Comparison of ENCODE assay signal across 1 cellular context in genomic region chr19:40090256-40091204, GRCh38.
TF ChIP-seq lines count a peak whose summit lies in the region.

ZNF780A (minus strand) TSS chr19:40090943; CDS start chr19:40084753, 6,190 bp downstream.

TF ChIP-seq in K562, 482 proteins besides CTCF, POLR2A, EP300 and RAD21 (continued from another document and continues in another):
- TF ChIP-seq, protein P1, sequence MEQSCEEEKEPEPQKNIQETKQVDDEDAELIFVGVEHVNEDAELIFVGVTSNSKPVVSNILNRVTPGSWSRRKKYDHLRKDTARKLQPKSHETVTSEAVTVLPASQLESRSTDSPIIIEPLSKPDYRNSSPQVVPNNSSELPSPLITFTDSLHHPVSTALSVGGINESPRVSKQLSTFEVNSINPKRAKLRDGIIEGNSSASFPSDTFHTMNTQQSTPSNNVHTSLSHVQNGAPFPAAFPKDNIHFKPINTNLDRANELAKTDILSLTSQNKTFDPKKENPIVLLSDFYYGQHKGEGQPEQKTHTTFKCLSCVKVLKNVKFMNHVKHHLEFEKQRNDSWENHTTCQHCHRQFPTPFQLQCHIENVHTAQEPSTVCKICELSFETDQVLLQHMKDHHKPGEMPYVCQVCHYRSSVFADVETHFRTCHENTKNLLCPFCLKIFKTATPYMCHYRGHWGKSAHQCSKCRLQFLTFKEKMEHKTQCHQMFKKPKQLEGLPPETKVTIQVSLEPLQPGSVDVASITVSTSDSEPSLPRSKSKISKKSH (CRISPR knock-in tag; IDR thresholded peaks at IDR 0.05), result no peak
- TF ChIP-seq POU5F1 (IDR thresholded peaks at IDR 0.05; ENCODE audit: borderline replicate concordance, low read depth, low read length, partially characterized antibody), result no peak
- TF ChIP-seq REST (CRISPR knock-in tag; IDR thresholded peaks at IDR 0.05; ENCODE audit: low read depth), result no peak
- TF ChIP-seq MTA1 (IDR thresholded peaks at IDR 0.05; ENCODE audit: borderline replicate concordance), result no peak
- TF ChIP-seq ZNF561 (CRISPR knock-in tag; conservative IDR thresholded peaks at IDR 0.05), result no peak
- peak; percentile 73 for TF ChIP-seq HCFC1 (IDR thresholded peaks at IDR 0.05; ENCODE audit: low read depth, low read length)
- no peak for TF ChIP-seq ZNF311 (CRISPR knock-in tag; IDR thresholded peaks at IDR 0.05)
- TF ChIP-seq, protein P2, sequence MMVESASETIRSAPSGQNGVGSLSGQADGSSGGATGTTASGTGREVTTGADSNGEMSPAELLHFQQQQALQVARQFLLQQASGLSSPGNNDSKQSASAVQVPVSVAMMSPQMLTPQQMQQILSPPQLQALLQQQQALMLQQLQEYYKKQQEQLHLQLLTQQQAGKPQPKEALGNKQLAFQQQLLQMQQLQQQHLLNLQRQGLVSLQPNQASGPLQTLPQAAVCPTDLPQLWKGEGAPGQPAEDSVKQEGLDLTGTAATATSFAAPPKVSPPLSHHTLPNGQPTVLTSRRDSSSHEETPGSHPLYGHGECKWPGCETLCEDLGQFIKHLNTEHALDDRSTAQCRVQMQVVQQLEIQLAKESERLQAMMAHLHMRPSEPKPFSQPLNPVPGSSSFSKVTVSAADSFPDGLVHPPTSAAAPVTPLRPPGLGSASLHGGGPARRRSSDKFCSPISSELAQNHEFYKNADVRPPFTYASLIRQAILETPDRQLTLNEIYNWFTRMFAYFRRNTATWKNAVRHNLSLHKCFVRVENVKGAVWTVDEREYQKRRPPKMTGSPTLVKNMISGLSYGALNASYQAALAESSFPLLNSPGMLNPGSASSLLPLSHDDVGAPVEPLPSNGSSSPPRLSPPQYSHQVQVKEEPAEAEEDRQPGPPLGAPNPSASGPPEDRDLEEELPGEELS (CRISPR knock-in tag; IDR thresholded peaks at IDR 0.05; ENCODE audit: borderline replicate concordance), result no peak; the same call in 1 of the 2 replicates
- peak; percentile 71 for TF ChIP-seq NFIC (IDR thresholded peaks at IDR 0.05)
- TF ChIP-seq, protein P3, sequence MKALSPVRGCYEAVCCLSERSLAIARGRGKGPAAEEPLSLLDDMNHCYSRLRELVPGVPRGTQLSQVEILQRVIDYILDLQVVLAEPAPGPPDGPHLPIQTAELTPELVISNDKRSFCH (CRISPR knock-in tag; IDR thresholded peaks at IDR 0.05), result no peak
- TF ChIP-seq, protein P3 (tag; IDR thresholded peaks at IDR 0.05), result peak; percentile 51; the same call in 1 of the 2 replicates
- peak; percentile 86 for TF ChIP-seq EP400 (IDR thresholded peaks at IDR 0.05)
- TF ChIP-seq GATA2 (CRISPR knock-in tag; IDR thresholded peaks at IDR 0.05), result peak; percentile 23; the same call in 1 of the 2 replicates
- no peak for TF ChIP-seq GTF2A2 (tag; IDR thresholded peaks at IDR 0.05)
- TF ChIP-seq, protein P4, sequence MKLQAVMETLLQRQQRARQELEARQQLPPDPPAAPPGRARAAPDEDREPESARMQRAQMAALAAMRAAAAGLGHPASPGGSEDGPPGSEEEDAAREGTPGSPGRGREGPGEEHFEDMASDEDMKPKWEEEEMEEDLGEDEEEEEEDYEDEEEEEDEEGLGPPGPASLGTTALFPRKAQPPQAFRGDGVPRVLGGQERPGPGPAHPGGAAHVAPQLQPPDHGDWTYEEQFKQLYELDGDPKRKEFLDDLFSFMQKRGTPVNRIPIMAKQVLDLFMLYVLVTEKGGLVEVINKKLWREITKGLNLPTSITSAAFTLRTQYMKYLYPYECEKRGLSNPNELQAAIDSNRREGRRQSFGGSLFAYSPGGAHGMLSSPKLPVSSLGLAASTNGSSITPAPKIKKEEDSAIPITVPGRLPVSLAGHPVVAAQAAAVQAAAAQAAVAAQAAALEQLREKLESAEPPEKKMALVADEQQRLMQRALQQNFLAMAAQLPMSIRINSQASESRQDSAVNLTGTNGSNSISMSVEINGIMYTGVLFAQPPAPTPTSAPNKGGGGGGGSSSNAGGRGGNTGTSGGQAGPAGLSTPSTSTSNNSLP (IDR thresholded peaks at IDR 0.05; ENCODE audit: borderline replicate concordance, low read depth, low read length), result no peak
- TF ChIP-seq LARP7 (IDR thresholded peaks at IDR 0.05), result 0 out of 2 replicates have a peak, but pooled peaks have one; percentile 50
- TF ChIP-seq ZNF431 (CRISPR knock-in tag; IDR thresholded peaks at IDR 0.05), result no peak
- TF ChIP-seq ARID2 (IDR thresholded peaks at IDR 0.05), result peak; percentile 27; the same call in 1 of the 2 replicates
- TF ChIP-seq SMARCE1 (IDR thresholded peaks at IDR 0.05), result peak; percentile 48
- no peak for TF ChIP-seq ZNF445 (CRISPR knock-in tag; IDR thresholded peaks at IDR 0.05; ENCODE audit: low read depth)
- TF ChIP-seq POLR2G (IDR thresholded peaks at IDR 0.05; ENCODE audit: low read depth, low read length), result peak; percentile 92
- TF ChIP-seq SMARCC2 (IDR thresholded peaks at IDR 0.05; ENCODE audit: low read depth), result no peak
- no peak for TF ChIP-seq KLF10 (CRISPR knock-in tag; IDR thresholded peaks at IDR 0.05)
- TF ChIP-seq ETV1 (tag; conservative IDR thresholded peaks at IDR 0.05; ENCODE audit: low read depth), result peak; percentile 93
- TF ChIP-seq ILK (tag; IDR thresholded peaks at IDR 0.05; ENCODE audit: borderline replicate concordance, low read depth), result no peak
- TF ChIP-seq, protein P5, sequence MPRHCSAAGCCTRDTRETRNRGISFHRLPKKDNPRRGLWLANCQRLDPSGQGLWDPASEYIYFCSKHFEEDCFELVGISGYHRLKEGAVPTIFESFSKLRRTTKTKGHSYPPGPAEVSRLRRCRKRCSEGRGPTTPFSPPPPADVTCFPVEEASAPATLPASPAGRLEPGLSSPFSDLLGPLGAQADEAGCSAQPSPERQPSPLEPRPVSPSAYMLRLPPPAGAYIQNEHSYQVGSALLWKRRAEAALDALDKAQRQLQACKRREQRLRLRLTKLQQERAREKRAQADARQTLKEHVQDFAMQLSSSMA (CRISPR knock-in tag; IDR thresholded peaks at IDR 0.05), result 0 out of 2 replicates have a peak, but pooled peaks have one; percentile 45
- peak; percentile 74 to 78 for TF ChIP-seq NRF1 (conservative IDR thresholded peaks at IDR 0.05 in 1 of 2, IDR thresholded peaks at IDR 0.05 in 1 of 2)
- no peak for TF ChIP-seq CBFA2T2 (conservative IDR thresholded peaks at IDR 0.05)
- TF ChIP-seq ZNF143 (CRISPR knock-in tag; IDR thresholded peaks at IDR 0.05), result peak; percentile 84
- TF ChIP-seq MXI1 (IDR thresholded peaks at IDR 0.05; ENCODE audit: low read depth, low read length), result no peak
- no peak for TF ChIP-seq XRCC4 (IDR thresholded peaks at IDR 0.05; ENCODE audit: extremely low read depth, insufficient read depth, insufficient read length)
- TF ChIP-seq CBX8 (IDR thresholded peaks at IDR 0.05; ENCODE audit: borderline replicate concordance, extremely low read depth, low read depth, low read length, poor library complexity, severe bottlenecking), result no peak
- peak in 1 of 2 experiments; percentile 69; a peak in 2 of 4 replicates for TF ChIP-seq TRIM24 (IDR thresholded peaks at IDR 0.05)
- no peak for TF ChIP-seq PURB (CRISPR knock-in tag; IDR thresholded peaks at IDR 0.05; ENCODE audit: low read depth)
- TF ChIP-seq ZFPM2 (CRISPR knock-in tag; IDR thresholded peaks at IDR 0.05), result no peak
- no peak for TF ChIP-seq BRCA1 (IDR thresholded peaks at IDR 0.05)
- no peak for TF ChIP-seq BRCA1 (CRISPR knock-in tag; IDR thresholded peaks at IDR 0.05)
- TF ChIP-seq DNMT1 (IDR thresholded peaks at IDR 0.05), result 0 out of 2 replicates have a peak, but pooled peaks have one; percentile 56
- TF ChIP-seq, protein P6, sequence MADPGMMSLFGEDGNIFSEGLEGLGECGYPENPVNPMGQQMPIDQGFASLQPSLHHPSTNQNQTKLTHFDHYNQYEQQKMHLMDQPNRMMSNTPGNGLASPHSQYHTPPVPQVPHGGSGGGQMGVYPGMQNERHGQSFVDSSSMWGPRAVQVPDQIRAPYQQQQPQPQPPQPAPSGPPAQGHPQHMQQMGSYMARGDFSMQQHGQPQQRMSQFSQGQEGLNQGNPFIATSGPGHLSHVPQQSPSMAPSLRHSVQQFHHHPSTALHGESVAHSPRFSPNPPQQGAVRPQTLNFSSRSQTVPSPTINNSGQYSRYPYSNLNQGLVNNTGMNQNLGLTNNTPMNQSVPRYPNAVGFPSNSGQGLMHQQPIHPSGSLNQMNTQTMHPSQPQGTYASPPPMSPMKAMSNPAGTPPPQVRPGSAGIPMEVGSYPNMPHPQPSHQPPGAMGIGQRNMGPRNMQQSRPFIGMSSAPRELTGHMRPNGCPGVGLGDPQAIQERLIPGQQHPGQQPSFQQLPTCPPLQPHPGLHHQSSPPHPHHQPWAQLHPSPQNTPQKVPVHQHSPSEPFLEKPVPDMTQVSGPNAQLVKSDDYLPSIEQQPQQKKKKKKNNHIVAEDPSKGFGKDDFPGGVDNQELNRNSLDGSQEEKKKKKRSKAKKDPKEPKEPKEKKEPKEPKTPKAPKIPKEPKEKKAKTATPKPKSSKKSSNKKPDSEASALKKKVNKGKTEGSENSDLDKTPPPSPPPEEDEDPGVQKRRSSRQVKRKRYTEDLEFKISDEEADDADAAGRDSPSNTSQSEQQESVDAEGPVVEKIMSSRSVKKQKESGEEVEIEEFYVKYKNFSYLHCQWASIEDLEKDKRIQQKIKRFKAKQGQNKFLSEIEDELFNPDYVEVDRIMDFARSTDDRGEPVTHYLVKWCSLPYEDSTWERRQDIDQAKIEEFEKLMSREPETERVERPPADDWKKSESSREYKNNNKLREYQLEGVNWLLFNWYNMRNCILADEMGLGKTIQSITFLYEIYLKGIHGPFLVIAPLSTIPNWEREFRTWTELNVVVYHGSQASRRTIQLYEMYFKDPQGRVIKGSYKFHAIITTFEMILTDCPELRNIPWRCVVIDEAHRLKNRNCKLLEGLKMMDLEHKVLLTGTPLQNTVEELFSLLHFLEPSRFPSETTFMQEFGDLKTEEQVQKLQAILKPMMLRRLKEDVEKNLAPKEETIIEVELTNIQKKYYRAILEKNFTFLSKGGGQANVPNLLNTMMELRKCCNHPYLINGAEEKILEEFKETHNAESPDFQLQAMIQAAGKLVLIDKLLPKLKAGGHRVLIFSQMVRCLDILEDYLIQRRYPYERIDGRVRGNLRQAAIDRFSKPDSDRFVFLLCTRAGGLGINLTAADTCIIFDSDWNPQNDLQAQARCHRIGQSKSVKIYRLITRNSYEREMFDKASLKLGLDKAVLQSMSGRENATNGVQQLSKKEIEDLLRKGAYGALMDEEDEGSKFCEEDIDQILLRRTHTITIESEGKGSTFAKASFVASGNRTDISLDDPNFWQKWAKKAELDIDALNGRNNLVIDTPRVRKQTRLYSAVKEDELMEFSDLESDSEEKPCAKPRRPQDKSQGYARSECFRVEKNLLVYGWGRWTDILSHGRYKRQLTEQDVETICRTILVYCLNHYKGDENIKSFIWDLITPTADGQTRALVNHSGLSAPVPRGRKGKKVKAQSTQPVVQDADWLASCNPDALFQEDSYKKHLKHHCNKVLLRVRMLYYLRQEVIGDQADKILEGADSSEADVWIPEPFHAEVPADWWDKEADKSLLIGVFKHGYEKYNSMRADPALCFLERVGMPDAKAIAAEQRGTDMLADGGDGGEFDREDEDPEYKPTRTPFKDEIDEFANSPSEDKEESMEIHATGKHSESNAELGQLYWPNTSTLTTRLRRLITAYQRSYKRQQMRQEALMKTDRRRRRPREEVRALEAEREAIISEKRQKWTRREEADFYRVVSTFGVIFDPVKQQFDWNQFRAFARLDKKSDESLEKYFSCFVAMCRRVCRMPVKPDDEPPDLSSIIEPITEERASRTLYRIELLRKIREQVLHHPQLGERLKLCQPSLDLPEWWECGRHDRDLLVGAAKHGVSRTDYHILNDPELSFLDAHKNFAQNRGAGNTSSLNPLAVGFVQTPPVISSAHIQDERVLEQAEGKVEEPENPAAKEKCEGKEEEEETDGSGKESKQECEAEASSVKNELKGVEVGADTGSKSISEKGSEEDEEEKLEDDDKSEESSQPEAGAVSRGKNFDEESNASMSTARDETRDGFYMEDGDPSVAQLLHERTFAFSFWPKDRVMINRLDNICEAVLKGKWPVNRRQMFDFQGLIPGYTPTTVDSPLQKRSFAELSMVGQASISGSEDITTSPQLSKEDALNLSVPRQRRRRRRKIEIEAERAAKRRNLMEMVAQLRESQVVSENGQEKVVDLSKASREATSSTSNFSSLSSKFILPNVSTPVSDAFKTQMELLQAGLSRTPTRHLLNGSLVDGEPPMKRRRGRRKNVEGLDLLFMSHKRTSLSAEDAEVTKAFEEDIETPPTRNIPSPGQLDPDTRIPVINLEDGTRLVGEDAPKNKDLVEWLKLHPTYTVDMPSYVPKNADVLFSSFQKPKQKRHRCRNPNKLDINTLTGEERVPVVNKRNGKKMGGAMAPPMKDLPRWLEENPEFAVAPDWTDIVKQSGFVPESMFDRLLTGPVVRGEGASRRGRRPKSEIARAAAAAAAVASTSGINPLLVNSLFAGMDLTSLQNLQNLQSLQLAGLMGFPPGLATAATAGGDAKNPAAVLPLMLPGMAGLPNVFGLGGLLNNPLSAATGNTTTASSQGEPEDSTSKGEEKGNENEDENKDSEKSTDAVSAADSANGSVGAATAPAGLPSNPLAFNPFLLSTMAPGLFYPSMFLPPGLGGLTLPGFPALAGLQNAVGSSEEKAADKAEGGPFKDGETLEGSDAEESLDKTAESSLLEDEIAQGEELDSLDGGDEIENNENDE (IDR thresholded peaks at IDR 0.05; ENCODE audit: low read depth, low read length), result no peak
- TF ChIP-seq EWSR1 (IDR thresholded peaks at IDR 0.05; ENCODE audit: borderline replicate concordance, low read depth, partially characterized antibody), result no peak
- TF ChIP-seq PYGO2 (tag; IDR thresholded peaks at IDR 0.05), result no peak
